11 cellular contexts compared by ENCODE assay signal in the genomic region with DNA sequence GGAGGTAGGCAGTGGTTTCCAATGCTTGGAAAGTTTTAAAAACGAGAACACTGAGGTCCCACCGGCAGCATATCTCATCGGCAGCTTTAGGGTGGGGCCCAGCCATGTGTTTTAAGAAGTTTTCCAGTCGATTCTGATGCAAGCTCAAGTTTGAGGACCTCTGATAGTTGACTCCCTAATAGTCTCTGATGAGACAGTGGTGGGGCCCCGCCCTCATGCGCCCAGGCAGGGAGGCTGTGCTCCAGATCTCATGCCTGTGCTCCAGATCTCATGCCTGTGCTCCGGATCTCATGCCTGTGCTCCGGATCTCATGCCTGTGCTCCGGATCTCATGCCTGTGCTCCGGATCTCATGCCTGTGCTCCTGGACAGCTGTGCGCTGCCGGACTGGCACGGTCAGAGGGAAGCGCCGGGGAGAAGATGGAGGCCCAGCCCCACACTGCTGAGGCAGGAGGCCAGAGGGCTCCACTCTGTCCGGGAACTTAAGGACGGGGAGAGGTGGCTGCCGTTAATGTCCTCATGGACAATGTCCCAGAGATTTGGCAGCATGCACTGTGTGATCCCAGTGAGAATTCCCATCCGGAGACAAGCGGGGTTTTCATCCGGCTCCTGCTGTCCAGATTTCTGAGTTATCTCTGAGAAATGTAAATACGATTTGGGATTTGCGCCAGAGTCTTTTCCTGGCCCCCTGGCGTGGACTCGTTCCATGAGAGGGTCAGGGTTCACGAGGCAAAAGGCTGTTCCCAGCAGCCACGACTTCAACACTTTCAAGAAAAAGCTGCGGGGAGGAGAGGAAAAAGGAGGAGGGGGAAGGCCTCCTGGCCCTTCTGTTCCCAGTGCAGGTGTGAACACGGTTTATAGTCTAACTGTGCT. TPM values are rescaled to one million over a fixed set of nuclear protein-coding genes. Genes with fewer than 3 reads are reported as not detected.
DNase-seq lines count a peak whose midpoint lies in the region; TF ChIP-seq lines count a peak whose summit lies in the region.
"Had no signal": no experiment of that assay in that cellular context is flagged by ENCODE, and none has a peak within 500 bp of the region (broad histone marks: within the 10 kb centered on the region; RNA-seq: fewer than 3 reads in every experiment).

No MANE protein-coding gene starts in this region.

- H3K4me3 ChIP-seq in AG04450 (ENCODE audit: low read depth, low read length), result peak overlapping the region; percentile 47
- H3K4me3 ChIP-seq in SK-N-SH (ENCODE audit: low read depth in 2 of 2, low read length in 1 of 2), result no peak overlapping the region; a peak in 1 of 4 replicates
- peak overlapping the region; percentile 16 for H3K4me3 ChIP-seq in fibroblast of mammary gland (ENCODE audit: control insufficient read depth, low read depth, low read length)
- peak overlapping the region; percentile 13 for H3K4me3 ChIP-seq in osteoblast (ENCODE audit: insufficient read depth, low read length)
- H3K4me3 ChIP-seq: HAP-1 had no signal

- H3K4me1 ChIP-seq in SK-N-SH (ENCODE audit: control insufficient read depth in 1 of 2, insufficient read depth in 2 of 2, low read depth in 1 of 2, low read length in 1 of 2) (peaks cover 13 to 59% of the 10 kb centered on the region in 2 experiments), osteoblast (ENCODE audit: insufficient read depth, low read length) (no peaks in the 10 kb centered on the region)
- H3K4me1 ChIP-seq: HAP-1 had no signal

- H2AFZ ChIP-seq in SK-N-SH (ENCODE audit: low read depth), result no peak overlapping the region
- no peak overlapping the region for H2AFZ ChIP-seq in osteoblast (ENCODE audit: low read length)

- H4K20me1 ChIP-seq in SK-N-SH (ENCODE audit: insufficient read depth) (peaks cover 20% of the 10 kb centered on the region), osteoblast (ENCODE audit: insufficient read depth, low read length) (peaks cover 13% of the 10 kb centered on the region)

- H3K79me2 ChIP-seq in SK-N-SH (ENCODE audit: insufficient read depth) (peaks cover 40% of the 10 kb centered on the region), osteoblast (ENCODE audit: insufficient read depth, low read length) (peaks cover 4% of the 10 kb centered on the region)

- H3K4me2 ChIP-seq in SK-N-SH (peak overlapping the region; percentile 62), osteoblast (ENCODE audit: insufficient read depth, low read length) (peak overlapping the region; percentile 60)

- CTCF ChIA-PET in AG04450 (lab: Charles Lee), result no interaction called here
- CTCF ChIA-PET in SK-N-SH (lab: Yijun Ruan, JAX), result interaction anchor here (0.9 to 5.0 kb wide), 6 partner anchors 9 to 123 kb away, joined by 3 to 43 read pairs (median 13); partner anchors contain the start of gene COLEC11

- peak; percentile 19; the same call in 1 of the 2 replicates for TF ChIP-seq RAD21 in SK-N-SH (IDR thresholded peaks at IDR 0.05; ENCODE audit: low read length)

- H3K9me3 ChIP-seq in AG04450 (ENCODE audit: control insufficient read depth, insufficient read depth, low read length) (no peaks in the 10 kb centered on the region), SK-N-SH (no peaks in the 10 kb centered on the region), osteoblast (ENCODE audit: low read depth, low read length) (no peaks in the 10 kb centered on the region)
- H3K9me3 ChIP-seq: HAP-1 had no signal

- WGBS in SK-N-SH (ENCODE audit: low lambda C conversion rate), result 35% methylated on average over 20 of the region's 29 CpGs

- H3K36me3 ChIP-seq in SK-N-SH (replicated peaks in 1 of 2; ENCODE audit: control insufficient read depth in 1 of 2, insufficient read depth in 2 of 2, low read length in 1 of 2), result peaks cover 43 to 49% of the 10 kb centered on the region in 2 experiments
- H3K36me3 ChIP-seq in osteoblast (ENCODE audit: insufficient read depth, low read length), result peaks cover 26% of the 10 kb centered on the region

- no peaks in the 10 kb centered on the region for H3K9me2 ChIP-seq in SK-N-SH

- H3F3A ChIP-seq in SK-N-SH (replicated peaks; ENCODE audit: insufficient read depth), result peaks cover 47% of the 10 kb centered on the region

- peak in 1 of 2 experiments; percentile 57; a peak in 2 of 4 replicates for TF ChIP-seq EP300 in SK-N-SH (IDR thresholded peaks at IDR 0.05; ENCODE audit: borderline replicate concordance in 1 of 2, low read depth in 1 of 2, low read length in 1 of 2)

- TF ChIP-seq CTCF in AG04450 (IDR thresholded peaks at IDR 0.05; ENCODE audit: low read depth, low read length) (no peak), SK-N-SH (IDR thresholded peaks at IDR 0.05) (no peak), fibroblast of mammary gland (conservative IDR thresholded peaks at IDR 0.05; ENCODE audit: control insufficient read depth, insufficient read depth, low read depth, low read length) (no peak), osteoblast (IDR thresholded peaks at IDR 0.05; ENCODE audit: extremely low read depth, low read depth, low read length) (no peak)

- DNase-seq in AG04450 (ENCODE audit: low read depth, low spot score) (peak; percentile 85), SK-N-SH (peak; percentile 82), fibroblast of mammary gland (ENCODE audit: low read depth) (peak; percentile 88), osteoblast (ENCODE audit: insufficient read length, low spot score, missing footprints) (no peak), medulla oblongata (ENCODE audit: extremely low spot score) (no peak), NCI-H2171 (lab: John Stamatoyannopoulos, UW) (no peak)
- no peak for DNase-seq in activated CD4-positive, CD25-positive, alpha-beta regulatory T cell (lab: John Stamatoyannopoulos, UW)
- no peak for DNase-seq in stimulated activated CD4-positive, alpha-beta T cell treated with anti-CD3 and anti-CD28 coated beads, Interleukin-12 subunit alpha, Interleukin-12 subunit beta, amount 100 ng/mL, for 4 hours
- DNase-seq: activated CD4-positive, alpha-beta T cell treated with anti-CD3 and anti-CD28 coated beads, Interleukin-2, amount 10 ng/mL, durations not matched to agents 7 days and 5 days; cerebellar nuclear complex had no signal

- no peaks in the 10 kb centered on the region for H3K27me3 ChIP-seq in AG04450 (ENCODE audit: control insufficient read depth, insufficient read depth, low read length)
- H3K27me3 ChIP-seq in SK-N-SH (ENCODE audit: insufficient read depth), result no peaks in the 10 kb centered on the region
- H3K27me3 ChIP-seq in osteoblast (ENCODE audit: insufficient read depth, low read length), result no peaks in the 10 kb centered on the region

- H3K27ac ChIP-seq in AG04450 (ENCODE audit: low read depth, low read length), result peak overlapping the region; percentile 97
- peak overlapping the region; percentile 71 to 97 for H3K27ac ChIP-seq in SK-N-SH (ENCODE audit: low read depth in 2 of 2, low read length in 1 of 2)
- H3K27ac ChIP-seq in osteoblast (ENCODE audit: low read depth, low read length), result no peak overlapping the region

- peak overlapping the region; percentile 10; the same call in 1 of the 2 replicates for H3K9ac ChIP-seq in SK-N-SH

- POLR2A ChIA-PET in AG04450 (lab: Yijun Ruan, JAX) (interaction anchor here (0.6 to 2.7 kb wide), 9 partner anchors 9 to 67 kb away, joined by 3 to 17 read pairs (median 5); partner anchors contain the start of genes COLEC11 and RNASEH1), SK-N-SH (lab: Yijun Ruan, JAX) (interaction anchor here (0.6 to 4.3 kb wide), 11 partner anchors 9 to 1992 kb away, joined by 3 to 52 read pairs (median 5); partner anchors contain the start of genes ADI1, COLEC11, RNASEH1 and RPS7)

TF ChIP-seq in SK-N-SH, 30 proteins besides CTCF, POLR2A, EP300 and RAD21:
- TF ChIP-seq NFIC (IDR thresholded peaks at IDR 0.05; ENCODE audit: borderline replicate concordance), result peak; percentile 70
- peak; percentile 81; the same call in 1 of the 2 replicates for TF ChIP-seq MXI1 (IDR thresholded peaks at IDR 0.05; ENCODE audit: low read depth, low read length)
- TF ChIP-seq GATA2 (CRISPR knock-in tag; IDR thresholded peaks at IDR 0.05), result peak; percentile 42
- no peak for TF ChIP-seq SMC3 (IDR thresholded peaks at IDR 0.05; ENCODE audit: low read depth, low read length)
- TF ChIP-seq ELF1 (IDR thresholded peaks at IDR 0.05), result no peak
- TF ChIP-seq MEF2A (IDR thresholded peaks at IDR 0.05; ENCODE audit: borderline replicate concordance, low read depth), result no peak
- TF ChIP-seq, protein P1, sequence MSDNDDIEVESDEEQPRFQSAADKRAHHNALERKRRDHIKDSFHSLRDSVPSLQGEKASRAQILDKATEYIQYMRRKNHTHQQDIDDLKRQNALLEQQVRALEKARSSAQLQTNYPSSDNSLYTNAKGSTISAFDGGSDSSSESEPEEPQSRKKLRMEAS (IDR thresholded peaks at IDR 0.05; ENCODE audit: low read depth), result peak; percentile 26; the same call in 1 of the 2 replicates
- peak; percentile 32; the same call in 1 of the 2 replicates for TF ChIP-seq TCF12 (IDR thresholded peaks at IDR 0.05)
- TF ChIP-seq RCOR1 (IDR thresholded peaks at IDR 0.05; ENCODE audit: low read length), result peak; percentile 57
- 0 out of 2 replicates have a peak, but pooled peaks have one; percentile 5 for TF ChIP-seq JUND (IDR thresholded peaks at IDR 0.05)
- TF ChIP-seq SIN3A (IDR thresholded peaks at IDR 0.05; ENCODE audit: borderline replicate concordance, low read depth, low read length), result peak; percentile 5; the same call in 1 of the 2 replicates
- no peak for TF ChIP-seq EZH2phosphoT487 (IDR thresholded peaks at IDR 0.05; ENCODE audit: borderline replicate concordance, low read depth)
- peak; percentile 51 for TF ChIP-seq GABPA (IDR thresholded peaks at IDR 0.05; ENCODE audit: low read depth)
- peak; percentile 22; the same call in 1 of the 2 replicates for TF ChIP-seq RXRA (IDR thresholded peaks at IDR 0.05; ENCODE audit: borderline replicate concordance, low read depth)

RNA-seq across cellular contexts. Expression of gene COLEC11, which starts 9.4 kb away (rescaled TPM):
- polyA plus RNA-seq in AG04450 (2011; rRNA removed) (0.68 and 0.73 TPM in 2 replicates), SK-N-SH (2012; rRNA removed) (8.7 and 15.2 TPM in 2 replicates)
- polyA minus RNA-seq in AG04450 (2011; rRNA and poly(A)+ RNA removed), result 0.18 TPM in 1 of 2 replicates, not detected in the other
- 11.5 and 22.9 TPM in 2 replicates for polyA plus RNA-seq in SK-N-SH (2012; cell fraction: cytosol; rRNA removed)
- polyA plus RNA-seq in SK-N-SH (2012; cell fraction: nucleus; rRNA removed), result 4.4 and 8.8 TPM in 2 replicates
- under 0.01 and 0.36 TPM in 2 replicates for total RNA-seq in osteoblast

RNA-seq across cellular contexts. Expression of gene RPS7, which starts 10.4 kb away (rescaled TPM):
- 1,954 and 2,256 TPM in 2 replicates for polyA plus RNA-seq in AG04450 (2011; rRNA removed)
- polyA minus RNA-seq in AG04450 (2011; rRNA and poly(A)+ RNA removed), result 224 and 229 TPM in 2 replicates
- 2,166 and 2,477 TPM in 2 replicates for polyA plus RNA-seq in SK-N-SH (2012; rRNA removed)
- 3,192 and 3,529 TPM in 2 replicates for polyA plus RNA-seq in SK-N-SH (2012; cell fraction: cytosol; rRNA removed)
- polyA plus RNA-seq in SK-N-SH (2012; cell fraction: nucleus; rRNA removed), result 656 and 726 TPM in 2 replicates
- total RNA-seq in osteoblast, result 1,101 and 1,268 TPM in 2 replicates

RNA-seq across cellular contexts. Expression of gene RNASEH1, which starts 27.3 kb away (rescaled TPM):
- polyA plus RNA-seq in AG04450 (2011; rRNA removed) (23.7 and 26.2 TPM in 2 replicates), SK-N-SH (2012; rRNA removed) (34.4 and 35.3 TPM in 2 replicates)
- 12.5 and 13.3 TPM in 2 replicates for polyA minus RNA-seq in AG04450 (2011; rRNA and poly(A)+ RNA removed)
- 35.8 and 36.2 TPM in 2 replicates for polyA plus RNA-seq in SK-N-SH (2012; cell fraction: cytosol; rRNA removed)
- 24.7 and 30.1 TPM in 2 replicates for polyA plus RNA-seq in SK-N-SH (2012; cell fraction: nucleus; rRNA removed)
- 35.9 and 39.4 TPM in 2 replicates for total RNA-seq in osteoblast

Comparison
In these comparisons a context has a peak if more than half of its experiments do, and no peak if none do; other contexts are left out.
1. DNase-seq: peak in AG04450 (single experiment), SK-N-SH (single experiment) and fibroblast of mammary gland (single experiment); none in osteoblast (single experiment), medulla oblongata (single experiment), activated CD4-positive, CD25-positive, alpha-beta regulatory T cell (0 of 4), stimulated activated CD4-positive, alpha-beta T cell treated with anti-CD3 and anti-CD28 coated beads, Interleukin-12 subunit alpha, Interleukin-12 subunit beta, amount 100 ng/mL, for 4 hours (single experiment) and NCI-H2171 (single experiment).
2. H3K4me3 ChIP-seq: peak in AG04450 (single experiment), fibroblast of mammary gland (single experiment) and osteoblast (single experiment); none in SK-N-SH (0 of 2).